Comparison of ENCODE assay signal across 9 cellular contexts in genomic region chr19:19463348-19464117, GRCh38. TPM values are rescaled to one million over a fixed set of nuclear protein-coding genes. Genes with fewer than 3 reads are reported as not detected.
DNase-seq lines count a peak whose midpoint lies in the region; ATAC-seq, FAIRE-seq and TF ChIP-seq lines count a peak whose summit lies in the region.
"Had no signal": no experiment of that assay in that cellular context is flagged by ENCODE, and none has a peak within 500 bp of the region (broad histone marks: within the 10 kb centered on the region; RNA-seq: fewer than 3 reads in every experiment).

No MANE protein-coding gene starts in this region.

- peaks cover 0 to 31% of the 10 kb centered on the region in 2 donors for H3K36me3 ChIP-seq in gastrocnemius medialis

- peak overlapping the region; percentile 3 for H3K4me3 Mint-ChIP-seq in activated naive CD8-positive, alpha-beta T cell treated with anti-CD3 and anti-CD28 coated beads, Interleukin-2, amount 10 ng/mL, durations not matched to agents 7 days and 5 days

- H3K4me1 ChIP-seq in gastrocnemius medialis: peaks cover 60 to 65% of the 10 kb centered on the region in 2 donors

- no peak for TF ChIP-seq POLR2A in gastrocnemius medialis (IDR thresholded peaks at IDR 0.05)

- H3K9me3 Mint-ChIP-seq in activated naive CD8-positive, alpha-beta T cell treated with anti-CD3 and anti-CD28 coated beads, Interleukin-2, amount 10 ng/mL, durations not matched to agents 7 days and 5 days: peaks cover 11% of the 10 kb centered on the region

- H3K4me3 ChIP-seq in gastrocnemius medialis: peak overlapping the region in 2 of 4 donors; percentile 6 to 26

- H3K27ac Mint-ChIP-seq in activated naive CD8-positive, alpha-beta T cell treated with anti-CD3 and anti-CD28 coated beads, Interleukin-2, amount 10 ng/mL, durations not matched to agents 7 days and 5 days: peak overlapping the region; percentile 98

- peaks cover 45% of the 10 kb centered on the region for H3K36me3 Mint-ChIP-seq in activated naive CD8-positive, alpha-beta T cell treated with anti-CD3 and anti-CD28 coated beads, Interleukin-2, amount 10 ng/mL, durations not matched to agents 7 days and 5 days

- in situ Hi-C loops in gastrocnemius medialis (cut with MboI; ENCODE audit: low sequenced_read_pairs in 4 of 4): no loop called here

- peaks cover 0 to 13% (median 0%) of the 10 kb centered on the region in 3 donors for H3K9me3 ChIP-seq in gastrocnemius medialis

- H3K27me3 ChIP-seq in gastrocnemius medialis: no peaks in the 10 kb centered on the region

- POLR2A ChIA-PET in activated naive CD8-positive, alpha-beta T cell treated with anti-CD3 and anti-CD28 coated beads, Interleukin-2, amount 10 ng/mL, durations not matched to agents 7 days and 5 days (lab: Charles Lee): interaction anchor here (1.7 kb wide), 1 partner anchor 16 kb away, joined by 4 read pairs; no protein-coding TSS in a partner anchor

- intact Hi-C loops in left cardiac atrium (cut with DNase I): no loop called here
- intact Hi-C loops in gastrocnemius medialis (cut with DNase I; ENCODE audit: low total_unique reads): no loop called here

- H3K4me1 Mint-ChIP-seq in activated naive CD8-positive, alpha-beta T cell treated with anti-CD3 and anti-CD28 coated beads, Interleukin-2, amount 10 ng/mL, durations not matched to agents 7 days and 5 days: peaks cover 43% of the 10 kb centered on the region

- FAIRE-seq in urothelium cell line (lab: Jason Lieb, UNC): no peak
- FAIRE-seq: frontal cortex had no signal

- DNase-seq in ELR (ENCODE audit: low read depth) (peak; percentile 50), left cardiac atrium (peak; percentile 60), gastrocnemius medialis (peak in 1 of 2 donors; percentile 66), NCI-H1436 treated with DMSO at 0.1 percent for 48 hours (lab: John Stamatoyannopoulos, UW) (no peak), NCI-H2171 treated with DMSO at 0.1 percent for 48 hours (lab: John Stamatoyannopoulos, UW) (no peak), urothelium cell line (ENCODE audit: low spot score) (no peak)
- no peak for DNase-seq in activated naive CD8-positive, alpha-beta T cell treated with anti-CD3 and anti-CD28 coated beads, Interleukin-2, amount 10 ng/mL, durations not matched to agents 7 days and 5 days
- DNase-seq in NK-92 treated with Interleukin-12 subunit alpha and Interleukin-12 subunit beta, amount 100 ng/mL, for 24 hours (lab: John Stamatoyannopoulos, UW): no peak

- no peak for TF ChIP-seq CTCF in gastrocnemius medialis (IDR thresholded peaks at IDR 0.05 in 4 of 5, conservative IDR thresholded peaks at IDR 0.05 in 1 of 5)

- no peak for ATAC-seq in activated naive CD8-positive, alpha-beta T cell treated with anti-CD3 and anti-CD28 coated beads, Interleukin-2, amount 10 ng/mL, durations not matched to agents 7 days and 5 days (ENCODE audit: low read depth)
- peak; percentile 6 to 10 for ATAC-seq in left cardiac atrium
- peak; percentile 14 to 39 for ATAC-seq in gastrocnemius medialis

- H3K27ac ChIP-seq in gastrocnemius medialis: peak overlapping the region; percentile 58 to 85 (median 80)

- H3K27me3 Mint-ChIP-seq in activated naive CD8-positive, alpha-beta T cell treated with anti-CD3 and anti-CD28 coated beads, Interleukin-2, amount 10 ng/mL, durations not matched to agents 7 days and 5 days: no peaks in the 10 kb centered on the region

RNA-seq across cellular contexts. Expression of gene TSSK6, which starts 51.8 kb away (rescaled TPM):
- total RNA-seq in activated naive CD8-positive, alpha-beta T cell treated with anti-CD3 and anti-CD28 coated beads, Interleukin-2, amount 10 ng/mL, durations not matched to agents 7 days and 5 days: 1 to 10 TPM; 5.8 to 6.5 TPM
- total RNA-seq in left cardiac atrium: under 1 TPM; 0.50 to 0.88 TPM
- 1 to 10 TPM in 1 of 4 donors, under 1 TPM in 1, not detected in 2; 0.80 to 1.7 TPM for total RNA-seq in gastrocnemius medialis

RNA-seq across cellular contexts. Expression of gene NDUFA13, which starts 52.5 kb away (rescaled TPM):
- total RNA-seq in activated naive CD8-positive, alpha-beta T cell treated with anti-CD3 and anti-CD28 coated beads, Interleukin-2, amount 10 ng/mL, durations not matched to agents 7 days and 5 days: 100 to 1,000 TPM; 306 to 336 TPM
- total RNA-seq in left cardiac atrium: 100 to 1,000 TPM; 850 to 852 TPM
- total RNA-seq in gastrocnemius medialis: 100 to 1,000 TPM in 1 of 4 donors, 10 to 100 TPM in 3; 41.8 to 201 (median 50.5) TPM

RNA-seq across cellular contexts. Expression of gene GATAD2A, which starts 58.1 kb away (rescaled TPM):
- total RNA-seq in activated naive CD8-positive, alpha-beta T cell treated with anti-CD3 and anti-CD28 coated beads, Interleukin-2, amount 10 ng/mL, durations not matched to agents 7 days and 5 days: 100 to 1,000 TPM; 152 to 153 TPM
- 10 to 100 TPM; 34.2 to 62.3 TPM for total RNA-seq in left cardiac atrium
- 10 to 100 TPM; 17.7 to 51.4 (median 40.1) TPM for total RNA-seq in gastrocnemius medialis

Comparison
In these comparisons a context has a peak if more than half of its experiments do, and no peak if none do; other contexts are left out.
1. DNase-seq: peak in ELR (single experiment) and left cardiac atrium (single experiment); none in activated naive CD8-positive, alpha-beta T cell treated with anti-CD3 and anti-CD28 coated beads, Interleukin-2, amount 10 ng/mL, durations not matched to agents 7 days and 5 days (single experiment), NK-92 treated with Interleukin-12 subunit alpha and Interleukin-12 subunit beta, amount 100 ng/mL, for 24 hours (single experiment), NCI-H1436 treated with DMSO at 0.1 percent for 48 hours (single experiment), NCI-H2171 treated with DMSO at 0.1 percent for 48 hours (single experiment) and urothelium cell line (single experiment).